Comparison of ENCODE assay signal across 27 cellular contexts in genomic region chr3:178916223-178916622, GRCh38.
"Had no signal": no experiment of that assay in that cellular context is flagged by ENCODE, and none has a peak within 500 bp of the region (broad histone marks: within the 10 kb centered on the region; RNA-seq: fewer than 3 reads in every experiment).

No MANE protein-coding gene starts in this region.

- FAIRE-seq: endometrium, islet of Langerhans, keratinocyte had no signal

- H3K27me3 ChIP-seq: dorsolateral prefrontal cortex, esophagus squamous epithelium, gastrocnemius medialis, heart right ventricle, left lung had no signal

- ATAC-seq: effector memory CD8-positive, alpha-beta T cell; esophagus mucosa; gastrocnemius medialis; heart right ventricle; left cardiac atrium; left lung; left ventricle myocardium superior; lower lobe of right lung; mucosa of descending colon had no signal

- H3K27ac ChIP-seq: coronary artery, dorsolateral prefrontal cortex, epithelial cell of prostate, esophagus squamous epithelium, gastrocnemius medialis, heart right ventricle, left lung, lower lobe of right lung had no signal

- H3K36me3 ChIP-seq: esophagus squamous epithelium, gastrocnemius medialis, heart right ventricle, left lung, lower lobe of right lung had no signal

- H3K4me1 ChIP-seq: esophagus squamous epithelium, gastrocnemius medialis, heart right ventricle, left lung, lower lobe of right lung had no signal

- H3K9me3 ChIP-seq: gastrocnemius medialis had no signal

- H3K4me3 ChIP-seq: coronary artery, dorsolateral prefrontal cortex, esophagus squamous epithelium, gastrocnemius medialis, heart right ventricle, left lung, lower lobe of right lung, mucosa of descending colon had no signal

- DNase-seq: dermis blood vessel endothelial cell; dorsolateral prefrontal cortex; effector CD8-positive, alpha-beta T cell; effector memory CD8-positive, alpha-beta T cell; endodermal cell; erythroblast; esophagus squamous epithelium; foreskin fibroblast; foreskin melanocyte; gastrocnemius medialis; glutamatergic neuron; head of caudate nucleus; heart right ventricle; hippocampal formation; left cardiac atrium; left lung; left ventricle myocardium superior; lower lobe of right lung; mesenchymal stem cell; mucosa of descending colon; naive B cell had no signal
